Comparison of ENCODE assay signal across 1 cellular context in the genomic region with DNA sequence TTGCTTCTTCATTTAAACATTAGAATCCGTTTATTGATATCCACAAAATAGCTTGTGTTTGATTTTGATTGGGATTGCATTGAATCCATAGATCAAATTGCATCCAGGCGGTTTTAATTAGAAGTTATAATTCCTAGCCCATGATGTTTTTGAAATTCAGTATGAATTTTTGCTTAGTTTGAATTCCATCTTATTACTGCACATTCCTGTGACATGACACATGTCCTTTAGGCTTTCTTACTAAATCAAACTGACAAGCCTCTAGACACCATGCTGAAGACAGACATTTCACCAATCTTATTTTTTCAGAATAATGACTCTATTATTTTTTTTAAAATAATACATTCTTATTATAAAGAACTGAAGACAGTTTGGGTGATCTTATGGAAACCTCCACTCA.
A peak's percentile ranks its signal among the peaks of the same experiment; 100 is the strongest.
TF ChIP-seq lines count a peak whose summit lies in the region.

No MANE protein-coding gene starts in this region.

TF ChIP-seq in SK-N-SH, 30 proteins besides CTCF, POLR2A, EP300 and RAD21 (continued from another document):
- TF ChIP-seq JUND (IDR thresholded peaks at IDR 0.05), result peak; percentile 85
- TF ChIP-seq NFIC (IDR thresholded peaks at IDR 0.05; ENCODE audit: borderline replicate concordance), result peak; percentile 20; the same call in 1 of the 2 replicates
- no peak for TF ChIP-seq CHD2 (IDR thresholded peaks at IDR 0.05; ENCODE audit: low read length, partially characterized antibody)
- peak; percentile 78; the same call in 1 of the 2 replicates for TF ChIP-seq TEAD4 (IDR thresholded peaks at IDR 0.05; ENCODE audit: borderline replicate concordance, insufficient read depth)
- no peak for TF ChIP-seq GATA2 (CRISPR knock-in tag; IDR thresholded peaks at IDR 0.05)
- TF ChIP-seq, protein P1, sequence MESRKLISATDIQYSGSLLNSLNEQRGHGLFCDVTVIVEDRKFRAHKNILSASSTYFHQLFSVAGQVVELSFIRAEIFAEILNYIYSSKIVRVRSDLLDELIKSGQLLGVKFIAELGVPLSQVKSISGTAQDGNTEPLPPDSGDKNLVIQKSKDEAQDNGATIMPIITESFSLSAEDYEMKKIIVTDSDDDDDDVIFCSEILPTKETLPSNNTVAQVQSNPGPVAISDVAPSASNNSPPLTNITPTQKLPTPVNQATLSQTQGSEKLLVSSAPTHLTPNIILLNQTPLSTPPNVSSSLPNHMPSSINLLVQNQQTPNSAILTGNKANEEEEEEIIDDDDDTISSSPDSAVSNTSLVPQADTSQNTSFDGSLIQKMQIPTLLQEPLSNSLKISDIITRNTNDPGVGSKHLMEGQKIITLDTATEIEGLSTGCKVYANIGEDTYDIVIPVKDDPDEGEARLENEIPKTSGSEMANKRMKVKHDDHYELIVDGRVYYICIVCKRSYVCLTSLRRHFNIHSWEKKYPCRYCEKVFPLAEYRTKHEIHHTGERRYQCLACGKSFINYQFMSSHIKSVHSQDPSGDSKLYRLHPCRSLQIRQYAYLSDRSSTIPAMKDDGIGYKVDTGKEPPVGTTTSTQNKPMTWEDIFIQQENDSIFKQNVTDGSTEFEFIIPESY (IDR thresholded peaks at IDR 0.05; ENCODE audit: borderline replicate concordance, low read depth), result no peak
- TF ChIP-seq, protein P2, sequence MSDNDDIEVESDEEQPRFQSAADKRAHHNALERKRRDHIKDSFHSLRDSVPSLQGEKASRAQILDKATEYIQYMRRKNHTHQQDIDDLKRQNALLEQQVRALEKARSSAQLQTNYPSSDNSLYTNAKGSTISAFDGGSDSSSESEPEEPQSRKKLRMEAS (IDR thresholded peaks at IDR 0.05; ENCODE audit: low read depth), result no peak
- peak; percentile 47; the same call in 1 of the 2 replicates for TF ChIP-seq FOSL2 (IDR thresholded peaks at IDR 0.05; ENCODE audit: borderline replicate concordance, low read depth)
- TF ChIP-seq TCF12 (IDR thresholded peaks at IDR 0.05), result peak; percentile 89
